In the genomic region with DNA sequence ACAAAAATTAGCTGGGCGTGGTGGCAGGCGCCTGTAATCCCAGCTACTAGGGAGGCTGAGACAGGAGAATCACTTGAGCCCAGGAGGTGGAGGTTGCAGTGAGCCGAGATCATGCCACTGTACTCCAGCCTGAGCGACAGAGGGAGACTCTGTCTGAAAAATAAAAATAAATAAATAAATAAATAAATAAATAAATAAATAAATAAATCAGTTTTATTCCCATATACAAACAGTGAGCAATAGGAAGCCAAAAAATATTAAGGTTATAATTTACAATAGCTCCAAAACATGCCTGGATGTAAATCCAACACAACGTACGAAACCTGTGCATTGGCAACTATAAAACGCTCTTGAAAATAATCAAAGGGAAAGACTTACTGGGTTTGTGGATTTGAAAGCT, we compare ENCODE assay signal across 5 cellular contexts. TPM values are rescaled to one million over a fixed set of nuclear protein-coding genes. Genes with fewer than 3 reads are reported as not detected.
"Had no signal": no experiment of that assay in that cellular context is flagged by ENCODE, and none has a peak within 500 bp of the region (broad histone marks: within the 10 kb centered on the region; RNA-seq: fewer than 3 reads in every experiment).

No MANE protein-coding gene starts in this region.

RNA-seq across cellular contexts. Expression of a gene that starts 30.8 kb away (rescaled TPM):
- total RNA-seq: GM23248, H4, H7, HFFc6 had no signal
- polyA plus RNA-seq: GM23248, GM23338 had no signal
